ENCODE assay signal across 17 cellular contexts in genomic region chr15:72502220-72502809, GRCh38. TPM values are rescaled to one million over a fixed set of nuclear protein-coding genes. Genes with fewer than 3 reads are reported as not detected.
A peak's percentile ranks its signal among the peaks of the same experiment; 100 is the strongest.
DNase-seq lines count a peak whose midpoint lies in the region; ATAC-seq and TF ChIP-seq lines count a peak whose summit lies in the region.
"Had no signal": no experiment of that assay in that cellular context is flagged by ENCODE, and none has a peak within 500 bp of the region (broad histone marks: within the 10 kb centered on the region; RNA-seq: fewer than 3 reads in every experiment).

No MANE protein-coding gene starts in this region.

- TF ChIP-seq CTCF in left ventricle myocardium inferior (IDR thresholded peaks at IDR 0.05; ENCODE audit: borderline replicate concordance) (no peak), gastrocnemius medialis (IDR thresholded peaks at IDR 0.05 in 4 of 5, conservative IDR thresholded peaks at IDR 0.05 in 1 of 5) (no peak), coronary artery (IDR thresholded peaks at IDR 0.05) (no peak)

- ATAC-seq in left ventricle myocardium superior (peak; percentile 48), gastrocnemius medialis (peak; percentile 36 to 46), GM18520 (IDR thresholded peaks at IDR 0.05; ENCODE audit: unreplicated experiment) (no peak), GM19035 (IDR thresholded peaks at IDR 0.05; ENCODE audit: unreplicated experiment) (no peak)
- no peak for ATAC-seq in central memory CD8-positive, alpha-beta T cell (replicated peaks; ENCODE audit: extremely low read depth, poor library complexity, severe bottlenecking)
- ATAC-seq: SK-N-SH treated with all-trans-retinoic acid at 6 μM for 48 hours had no signal

- H3K36me3 ChIP-seq in left ventricle myocardium inferior (peaks cover 5% of the 10 kb centered on the region), HUES6 (ENCODE audit: control insufficient read depth, insufficient read depth, low read length) (peaks cover 17% of the 10 kb centered on the region), gastrocnemius medialis (peaks cover 0 to 4% of the 10 kb centered on the region in 2 donors)

- H3K9me3 ChIP-seq in left ventricle myocardium inferior (replicated peaks), result no peaks in the 10 kb centered on the region
- H3K9me3 ChIP-seq in HUES6 (ENCODE audit: control insufficient read depth, insufficient read depth, low read depth, low read length), result no peaks in the 10 kb centered on the region
- no peaks in the 10 kb centered on the region for H3K9me3 ChIP-seq in gastrocnemius medialis

- no peak overlapping the region for H3K4me3 Mint-ChIP-seq in central memory CD8-positive, alpha-beta T cell
- H3K4me3 Mint-ChIP-seq: B cell, IgD-negative memory B cell had no signal

- intact Hi-C loops in left ventricle myocardium superior (cut with micrococcal nuclease), result no loop called here
- intact Hi-C loops in left ventricle myocardium inferior (cut with micrococcal nuclease), result no loop called here
- intact Hi-C loops in gastrocnemius medialis (cut with DNase I; ENCODE audit: low total_unique reads), result no loop called here

- H3K4me3 ChIP-seq in left ventricle myocardium inferior (no peak overlapping the region), HUES6 (ENCODE audit: low read depth, low read length) (no peak overlapping the region), gastrocnemius medialis (no peak overlapping the region), coronary artery (no peak overlapping the region)
- H3K4me3 ChIP-seq: PC-9 had no signal

- peaks cover 49% of the 10 kb centered on the region for H3K4me1 Mint-ChIP-seq in central memory CD8-positive, alpha-beta T cell

- peak overlapping the region; percentile 34 for H3K27ac Mint-ChIP-seq in central memory CD8-positive, alpha-beta T cell (ENCODE audit: low read depth)
- H3K27ac Mint-ChIP-seq: B cell had no signal

- H3K27ac ChIP-seq in left ventricle myocardium inferior (replicated peaks) (no peak overlapping the region), HUES6 (ENCODE audit: low read depth, low read length) (0 out of 2 replicates have a peak overlapping the region, but pooled peaks have one; percentile 14), gastrocnemius medialis (no peak overlapping the region), coronary artery (no peak overlapping the region)
- H3K27ac ChIP-seq: PC-9 had no signal

- H3K9ac ChIP-seq in HUES6 (ENCODE audit: low read length), result no peak overlapping the region

- DNase-seq in left ventricle myocardium superior (no peak), left ventricle myocardium inferior (no peak), gastrocnemius medialis (peak in 1 of 2 donors; percentile 22), coronary artery (ENCODE audit: low spot score) (no peak)
- no peak for DNase-seq in central memory CD8-positive, alpha-beta T cell (ENCODE audit: low spot score in 2 of 2)
- DNase-seq: CD8-positive, alpha-beta memory T cell; DMS 273 treated with DMSO at 0.1 percent for 48 hours; NCI-H1436 treated with DMSO at 0.1 percent for 48 hours; NCI-H2081; NCI-H69; PC-9 had no signal

- no peaks in the 10 kb centered on the region for H3K9me3 Mint-ChIP-seq in central memory CD8-positive, alpha-beta T cell
- H3K9me3 Mint-ChIP-seq: CD8-positive, alpha-beta memory T cell; IgD-negative memory B cell had no signal

- no peaks in the 10 kb centered on the region for H3K27me3 Mint-ChIP-seq in central memory CD8-positive, alpha-beta T cell
- H3K27me3 Mint-ChIP-seq: B cell, IgD-negative memory B cell had no signal

- H3K4me1 ChIP-seq in left ventricle myocardium inferior (peaks cover 53% of the 10 kb centered on the region), HUES6 (ENCODE audit: control insufficient read depth, insufficient read depth, low read length) (peaks cover 2% of the 10 kb centered on the region; the same call in 1 of the 2 replicates), gastrocnemius medialis (peaks cover 26 to 37% of the 10 kb centered on the region in 2 donors)

- peaks cover 24% of the 10 kb centered on the region for H3K36me3 Mint-ChIP-seq in central memory CD8-positive, alpha-beta T cell (ENCODE audit: insufficient read depth)

- H3K27me3 ChIP-seq in left ventricle myocardium inferior (ENCODE audit: low read depth), result no peaks in the 10 kb centered on the region
- no peaks in the 10 kb centered on the region for H3K27me3 ChIP-seq in HUES6 (ENCODE audit: control insufficient read depth, insufficient read depth, low read length)
- no peaks in the 10 kb centered on the region for H3K27me3 ChIP-seq in gastrocnemius medialis

- in situ Hi-C loops in gastrocnemius medialis (cut with MboI; ENCODE audit: low sequenced_read_pairs in 4 of 4), result no loop called here

- no peak for TF ChIP-seq POLR2A in gastrocnemius medialis (IDR thresholded peaks at IDR 0.05)

RNA-seq across cellular contexts. Expression of gene ARIH1, which starts 28.2 kb away (rescaled TPM):
- total RNA-seq in left ventricle myocardium superior (184 TPM), left ventricle myocardium inferior (179 TPM), gastrocnemius medialis (10 to 100 TPM; 46.3 to 85.6 (median 68.3) TPM)

Comparison
In these comparisons a context has a peak if more than half of its experiments do, and no peak if none do; other contexts are left out.
1. ATAC-seq: peak in left ventricle myocardium superior (single experiment) and gastrocnemius medialis (2 of 2); none in central memory CD8-positive, alpha-beta T cell (single experiment), GM18520 (single experiment) and GM19035 (single experiment).